Comparison of ENCODE assay signal across 1 cellular context in genomic region chr11:33268945-33269567, GRCh38.
TF ChIP-seq lines count a peak whose summit lies in the region.

No MANE protein-coding gene starts in this region.

TF ChIP-seq in A549, 52 proteins besides CTCF, POLR2A, EP300 and RAD21 (continued from another document):
- TF ChIP-seq, protein P1, sequence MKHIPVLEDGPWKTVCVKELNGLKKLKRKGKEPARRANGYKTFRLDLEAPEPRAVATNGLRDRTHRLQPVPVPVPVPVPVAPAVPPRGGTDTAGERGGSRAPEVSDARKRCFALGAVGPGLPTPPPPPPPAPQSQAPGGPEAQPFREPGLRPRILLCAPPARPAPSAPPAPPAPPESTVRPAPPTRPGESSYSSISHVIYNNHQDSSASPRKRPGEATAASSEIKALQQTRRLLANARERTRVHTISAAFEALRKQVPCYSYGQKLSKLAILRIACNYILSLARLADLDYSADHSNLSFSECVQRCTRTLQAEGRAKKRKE (CRISPR knock-in tag; IDR thresholded peaks at IDR 0.05; ENCODE audit: low read depth) = no peak
- TF ChIP-seq POLR2AphosphoS2 (conservative IDR thresholded peaks at IDR 0.05; ENCODE audit: low read length) (no peak), RCOR1 (IDR thresholded peaks at IDR 0.05; ENCODE audit: low read depth, low read length) (no peak), CBX8 (IDR thresholded peaks at IDR 0.05) (no peak), RFX5 (IDR thresholded peaks at IDR 0.05) (no peak), HDAC2 (IDR thresholded peaks at IDR 0.05) (no peak), TP53 (CRISPR knock-in tag; IDR thresholded peaks at IDR 0.05) (no peak), CHD4 (IDR thresholded peaks at IDR 0.05; ENCODE audit: borderline replicate concordance) (no peak), EHF (CRISPR knock-in tag; IDR thresholded peaks at IDR 0.05) (no peak), NPAS2 (CRISPR knock-in tag; IDR thresholded peaks at IDR 0.05; ENCODE audit: borderline replicate concordance) (no peak), KDM5A (IDR thresholded peaks at IDR 0.05) (no peak)
